Comparison of ENCODE assay signal across 13 cellular contexts in the genomic region with DNA sequence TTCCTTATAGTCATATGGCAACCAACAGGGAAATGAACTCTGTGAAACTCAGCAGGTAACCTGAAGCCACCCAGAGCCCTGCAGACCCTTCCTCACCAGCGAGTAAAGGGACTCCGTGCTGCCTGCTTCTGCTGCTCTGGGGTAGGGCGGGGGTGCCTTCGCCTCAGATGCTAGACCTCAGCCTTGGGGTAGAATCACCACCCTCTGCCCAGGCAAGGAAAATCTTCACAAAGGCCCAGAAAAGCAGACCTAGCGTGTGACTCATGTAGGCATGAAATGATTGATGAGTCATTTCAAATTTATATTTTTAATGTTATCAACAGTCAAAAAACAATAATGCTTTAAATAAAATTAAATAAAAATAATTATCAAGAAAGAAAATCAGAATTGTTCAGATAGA. TPM values are rescaled to one million over a fixed set of nuclear protein-coding genes. Genes with fewer than 3 reads are reported as not detected.
DNase-seq lines count a peak whose midpoint lies in the region; ATAC-seq and TF ChIP-seq lines count a peak whose summit lies in the region.
"Had no signal": no experiment of that assay in that cellular context is flagged by ENCODE, and none has a peak within 500 bp of the region (broad histone marks: within the 10 kb centered on the region; RNA-seq: fewer than 3 reads in every experiment).

No MANE protein-coding gene starts in this region.

- no peaks in the 10 kb centered on the region for H3K27me3 Mint-ChIP-seq in CD4-positive, alpha-beta memory T cell
- H3K27me3 Mint-ChIP-seq in activated naive CD8-positive, alpha-beta T cell treated with anti-CD3 and anti-CD28 coated beads, Interleukin-2, amount 50 U/mL, for 24 hours = no peaks in the 10 kb centered on the region
- H3K27me3 Mint-ChIP-seq in osteocyte (ENCODE audit: unreplicated experiment) = no peaks in the 10 kb centered on the region

- no peak overlapping the region for H3K27ac ChIP-seq in CD4-positive, alpha-beta memory T cell (ENCODE audit: low read depth, low read length)
- H3K27ac ChIP-seq in RWPE1 = no peak overlapping the region
- H3K27ac ChIP-seq: SJCRH30 had no signal

- H3K4me3 Mint-ChIP-seq in CD4-positive, alpha-beta memory T cell = peak overlapping the region in 4 of 8 donors; percentile 19 to 88 (median 66)
- peak overlapping the region; percentile 34 for H3K4me3 Mint-ChIP-seq in activated naive CD8-positive, alpha-beta T cell treated with anti-CD3 and anti-CD28 coated beads, Interleukin-2, amount 50 U/mL, for 24 hours
- no peak overlapping the region for H3K4me3 Mint-ChIP-seq in osteocyte (ENCODE audit: unreplicated experiment)

- H3K36me3 Mint-ChIP-seq in CD4-positive, alpha-beta memory T cell = peaks cover 15 to 22% of the 10 kb centered on the region in 2 donors
- peaks cover 19% of the 10 kb centered on the region for H3K36me3 Mint-ChIP-seq in activated naive CD8-positive, alpha-beta T cell treated with anti-CD3 and anti-CD28 coated beads, Interleukin-2, amount 50 U/mL, for 24 hours (ENCODE audit: low read depth)
- H3K36me3 Mint-ChIP-seq in osteocyte (ENCODE audit: unreplicated experiment) = peaks cover 7% of the 10 kb centered on the region

- no peaks in the 10 kb centered on the region for H3K36me3 ChIP-seq in CD4-positive, alpha-beta memory T cell (ENCODE audit: insufficient read depth, low read length)
- H3K36me3 ChIP-seq: gastrocnemius medialis, SJCRH30, transverse colon had no signal

- peak overlapping the region in 4 of 7 donors; percentile 23 to 97 (median 86) for H3K27ac Mint-ChIP-seq in CD4-positive, alpha-beta memory T cell
- peak overlapping the region; percentile 89 for H3K27ac Mint-ChIP-seq in activated naive CD8-positive, alpha-beta T cell treated with anti-CD3 and anti-CD28 coated beads, Interleukin-2, amount 50 U/mL, for 24 hours
- no peak overlapping the region for H3K27ac Mint-ChIP-seq in osteocyte (ENCODE audit: unreplicated experiment)

- no peaks in the 10 kb centered on the region for H3K27me3 ChIP-seq in CD4-positive, alpha-beta memory T cell (ENCODE audit: insufficient read depth, low read length)
- H3K27me3 ChIP-seq: gastrocnemius medialis, SJCRH30, transverse colon had no signal

- TF ChIP-seq CTCF in RWPE1 (conservative IDR thresholded peaks at IDR 0.05; ENCODE audit: low read depth) (no peak), osteocyte (IDR thresholded peaks at IDR 0.05) (no peak), GM13976 (IDR thresholded peaks at IDR 0.05; ENCODE audit: borderline replicate concordance, control extremely low read depth, extremely low read depth, insufficient read depth, missing control alignments) (no peak)

- no peak overlapping the region for H3K4me3 ChIP-seq in CD4-positive, alpha-beta memory T cell (ENCODE audit: low read length in 2 of 2)
- H3K4me3 ChIP-seq: gastrocnemius medialis, SJCRH30, transverse colon had no signal

- intact Hi-C loops in CD4-positive, alpha-beta memory T cell (cut with micrococcal nuclease) = loop anchor here (5.0 kb wide), 1 partner anchor 43 kb away; no protein-coding TSS in a partner anchor

- CTCF ChIA-PET in CD4-positive, alpha-beta memory T cell (lab: Charles Lee; ENCODE audit: partially characterized antibody) = no interaction called here
- CTCF ChIA-PET in RWPE1 (lab: Yijun Ruan, JAX) = no interaction called here

- H3K9me3 Mint-ChIP-seq in CD4-positive, alpha-beta memory T cell = no peaks in the 10 kb centered on the region
- no peaks in the 10 kb centered on the region for H3K9me3 Mint-ChIP-seq in activated naive CD8-positive, alpha-beta T cell treated with anti-CD3 and anti-CD28 coated beads, Interleukin-2, amount 50 U/mL, for 24 hours
- H3K9me3 Mint-ChIP-seq in osteocyte (ENCODE audit: unreplicated experiment) = no peaks in the 10 kb centered on the region

- in situ Hi-C loops in GM13976 (cut with MboI; ENCODE audit: low sequenced_read_pairs, unreplicated experiment) = no loop called here

- peaks cover 51% of the 10 kb centered on the region for H3K4me1 ChIP-seq in CD4-positive, alpha-beta memory T cell (ENCODE audit: insufficient read depth, low read length)
- H3K4me1 ChIP-seq: SJCRH30 had no signal

- no peaks in the 10 kb centered on the region for H3K9me3 ChIP-seq in CD4-positive, alpha-beta memory T cell (ENCODE audit: control insufficient read depth in 1 of 2, low read length in 2 of 2)
- H3K9me3 ChIP-seq: gastrocnemius medialis, SJCRH30, transverse colon had no signal

- peaks cover 47 to 67% (median 56%) of the 10 kb centered on the region in 4 donors for H3K4me1 Mint-ChIP-seq in CD4-positive, alpha-beta memory T cell
- peaks cover 59% of the 10 kb centered on the region for H3K4me1 Mint-ChIP-seq in activated naive CD8-positive, alpha-beta T cell treated with anti-CD3 and anti-CD28 coated beads, Interleukin-2, amount 50 U/mL, for 24 hours
- H3K4me1 Mint-ChIP-seq in osteocyte (ENCODE audit: unreplicated experiment) = peaks cover 22% of the 10 kb centered on the region

- POLR2A ChIA-PET in CD4-positive, alpha-beta memory T cell (lab: Charles Lee; ENCODE audit: partially characterized antibody) = no interaction called here
- POLR2A ChIA-PET in RWPE1 (lab: Yijun Ruan, JAX; ENCODE audit: low non-redundant PET) = no interaction called here

- peak; percentile 42 for ATAC-seq in activated naive CD8-positive, alpha-beta T cell treated with anti-CD3 and anti-CD28 coated beads, Interleukin-2, amount 50 U/mL, for 24 hours
- ATAC-seq: gastrocnemius medialis, left ventricle myocardium superior had no signal

- peak in 1 of 5 donors; percentile 66 for DNase-seq in CD4-positive, alpha-beta memory T cell
- DNase-seq in RWPE1 (ENCODE audit: low spot score) (peak; percentile 8), osteocyte (ENCODE audit: extremely low spot score, unreplicated experiment) (peak; percentile 51), GM13976 (ENCODE audit: low spot score) (no peak), NCI-H2107 treated with DMSO at 0.1 percent for 48 hours (lab: John Stamatoyannopoulos, UW; ENCODE audit: unreplicated experiment) (no peak), hippocampal formation (lab: John Stamatoyannopoulos, UW) (no peak), SKM-1 treated with dmso at 0.1 percent for 144 hours (lab: John Stamatoyannopoulos, UW; ENCODE audit: unreplicated experiment) (no peak)
- DNase-seq in activated naive CD8-positive, alpha-beta T cell treated with anti-CD3 and anti-CD28 coated beads, Interleukin-2, amount 50 U/mL, for 24 hours = peak; percentile 62
- DNase-seq: gastrocnemius medialis, left ventricle myocardium superior, NCI-H510A treated with DMSO at 0.1 percent for 48 hours, SJCRH30, transverse colon had no signal

RNA-seq across cellular contexts. Expression of gene STIMATE, which starts 6.6 kb away (rescaled TPM):
- 10 to 100 TPM; 54.9 to 58.6 TPM for total RNA-seq in CD4-positive, alpha-beta memory T cell
- polyA plus RNA-seq in CD4-positive, alpha-beta memory T cell = 1 to 10 TPM; 7.7 to 9.0 TPM
- total RNA-seq in osteocyte = 22.9 and 25.3 TPM in 2 replicates

RNA-seq across cellular contexts. Expression of gene MUSTN1, which starts 55.9 kb away (rescaled TPM):
- 1 to 10 TPM; 1.6 to 3.3 TPM for total RNA-seq in CD4-positive, alpha-beta memory T cell
- not detected for polyA plus RNA-seq in CD4-positive, alpha-beta memory T cell
- 2.0 and 6.2 TPM in 2 replicates for total RNA-seq in osteocyte

Comparison
In these comparisons a context has a peak if more than half of its experiments do, and no peak if none do; other contexts are left out.
1. DNase-seq: peak in RWPE1 (single experiment), activated naive CD8-positive, alpha-beta T cell treated with anti-CD3 and anti-CD28 coated beads, Interleukin-2, amount 50 U/mL, for 24 hours (single experiment) and osteocyte (single experiment); none in GM13976 (single experiment), NCI-H2107 treated with DMSO at 0.1 percent for 48 hours (single experiment), hippocampal formation (0 of 2) and SKM-1 treated with dmso at 0.1 percent for 144 hours (single experiment).